ENCODE assay signal across 8 cellular contexts in genomic region chr21:23887709-23888303, GRCh38.
A peak's percentile ranks its signal among the peaks of the same experiment; 100 is the strongest.
DNase-seq lines count a peak whose midpoint lies in the region; ATAC-seq and TF ChIP-seq lines count a peak whose summit lies in the region.

No MANE protein-coding gene starts in this region.

- no peaks in the 10 kb centered on the region for H3K9me3 ChIP-seq in KOPT-K1 (ENCODE audit: insufficient read depth, low read length, poor library complexity, severe bottlenecking)

- peak overlapping the region; percentile 72 for H3K27ac ChIP-seq in KOPT-K1 (ENCODE audit: low read depth, low read length, poor library complexity, severe bottlenecking)

- H3K36me3 Mint-ChIP-seq in activated CD8-positive, alpha-beta T cell treated with anti-CD3 and anti-CD28 coated beads for 36 hours (ENCODE audit: low read depth) = no peaks in the 10 kb centered on the region

- peak overlapping the region; percentile 74 for H3K27ac Mint-ChIP-seq in activated CD8-positive, alpha-beta T cell treated with anti-CD3 and anti-CD28 coated beads for 36 hours

- TF ChIP-seq CTCF in activated CD8-positive, alpha-beta T cell treated with anti-CD3 and anti-CD28 coated beads for 36 hours (IDR thresholded peaks at IDR 0.05) = no peak

- peaks cover 12% of the 10 kb centered on the region for H3K4me1 Mint-ChIP-seq in activated CD8-positive, alpha-beta T cell treated with anti-CD3 and anti-CD28 coated beads for 36 hours (ENCODE audit: low read depth)

- DNase-seq in activated CD8-positive, alpha-beta T cell treated with anti-CD3 and anti-CD28 coated beads for 36 hours = peak; percentile 44
- peak in 2 of 3 experiments; percentile 5 for DNase-seq in stimulated activated CD4-positive, alpha-beta T cell treated with anti-CD3 and anti-CD28 coated beads, TNF-alpha, amount 100 ng/mL, for 4 hours (ENCODE audit: low read depth in 3 of 3)
- DNase-seq in glomerular visceral epithelial cell (ENCODE audit: extremely low spot score) = no peak
- no peak for DNase-seq in hypothalamus (lab: John Stamatoyannopoulos, UW)
- no peak for DNase-seq in EL
- DNase-seq in retina = no peak

- intact Hi-C loops in activated CD8-positive, alpha-beta T cell treated with anti-CD3 and anti-CD28 coated beads for 36 hours (cut with micrococcal nuclease) = no loop called here

- H3K36me3 ChIP-seq in KOPT-K1 (ENCODE audit: insufficient read depth, low read length) = no peaks in the 10 kb centered on the region

- peak overlapping the region; percentile 66 for H3K4me3 Mint-ChIP-seq in activated CD8-positive, alpha-beta T cell treated with anti-CD3 and anti-CD28 coated beads for 36 hours

- CTCF ChIA-PET in activated CD8-positive, alpha-beta T cell treated with anti-CD3 and anti-CD28 coated beads for 36 hours (lab: Charles Lee) = no interaction called here

- POLR2A ChIA-PET in activated CD8-positive, alpha-beta T cell treated with anti-CD3 and anti-CD28 coated beads for 36 hours (lab: Charles Lee) = no interaction called here

- H3K9me3 Mint-ChIP-seq in activated CD8-positive, alpha-beta T cell treated with anti-CD3 and anti-CD28 coated beads for 36 hours = no peaks in the 10 kb centered on the region

- no peaks in the 10 kb centered on the region for H3K27me3 Mint-ChIP-seq in activated CD8-positive, alpha-beta T cell treated with anti-CD3 and anti-CD28 coated beads for 36 hours

- ATAC-seq in GM21367 (IDR thresholded peaks at IDR 0.05; ENCODE audit: unreplicated experiment) = peak; percentile 82
- peak; percentile 84 for ATAC-seq in activated CD8-positive, alpha-beta T cell treated with anti-CD3 and anti-CD28 coated beads for 36 hours

Comparison
In these comparisons a context has a peak if more than half of its experiments do, and no peak if none do; other contexts are left out.
1. DNase-seq: peak in activated CD8-positive, alpha-beta T cell treated with anti-CD3 and anti-CD28 coated beads for 36 hours (single experiment) and stimulated activated CD4-positive, alpha-beta T cell treated with anti-CD3 and anti-CD28 coated beads, TNF-alpha, amount 100 ng/mL, for 4 hours (2 of 3); none in glomerular visceral epithelial cell (single experiment), hypothalamus (0 of 51), EL (single experiment) and retina (single experiment).